8 cellular contexts compared by ENCODE assay signal in genomic region chr17:77235370-77236080, GRCh38.
DNase-seq lines count a peak whose midpoint lies in the region; ATAC-seq and TF ChIP-seq lines count a peak whose summit lies in the region.

No MANE protein-coding gene starts in this region.

- H3K9me3 ChIP-seq in osteoblast (ENCODE audit: low read depth, low read length) = no peaks in the 10 kb centered on the region

- no peak for TF ChIP-seq CTCF in osteoblast (IDR thresholded peaks at IDR 0.05; ENCODE audit: extremely low read depth, low read depth, low read length)

- no peaks in the 10 kb centered on the region for H3K79me2 ChIP-seq in osteoblast (ENCODE audit: insufficient read depth, low read length)

- peak; percentile 90 for DNase-seq in GM04504 (ENCODE audit: low read depth)
- DNase-seq in epithelial cell of prostate (ENCODE audit: low read depth, low spot score) = no peak
- DNase-seq in osteoblast (ENCODE audit: insufficient read length, low spot score, missing footprints) = peak; percentile 95

- peak overlapping the region; percentile 85 for H3K4me2 ChIP-seq in osteoblast (ENCODE audit: insufficient read depth, low read length)

- peak overlapping the region; percentile 26 for H3K27ac ChIP-seq in epithelial cell of prostate
- H3K27ac ChIP-seq in osteoblast (ENCODE audit: low read depth, low read length) = peak overlapping the region; percentile 74

- no peaks in the 10 kb centered on the region for H3K36me3 ChIP-seq in osteoblast (ENCODE audit: insufficient read depth, low read length)

- ATAC-seq in SK-N-SH treated with all-trans-retinoic acid at 6 μM for 48 hours (peak; percentile 91), HG03354 (IDR thresholded peaks at IDR 0.05; ENCODE audit: poor library complexity, severe bottlenecking, unreplicated experiment) (no peak), GM19455 (IDR thresholded peaks at IDR 0.05; ENCODE audit: unreplicated experiment) (no peak), GM18498 (IDR thresholded peaks at IDR 0.05; ENCODE audit: unreplicated experiment) (no peak), HG03139 (IDR thresholded peaks at IDR 0.05; ENCODE audit: unreplicated experiment) (no peak)

- no peaks in the 10 kb centered on the region for H3K4me1 ChIP-seq in osteoblast (ENCODE audit: insufficient read depth, low read length)

- H3K27me3 ChIP-seq in osteoblast (ENCODE audit: insufficient read depth, low read length) = no peaks in the 10 kb centered on the region

- H4K20me1 ChIP-seq in osteoblast (ENCODE audit: insufficient read depth, low read length) = no peaks in the 10 kb centered on the region

- peak overlapping the region; percentile 85 for H2AFZ ChIP-seq in osteoblast (ENCODE audit: low read length)

- H3K4me3 ChIP-seq in osteoblast (ENCODE audit: insufficient read depth, low read length) = peak overlapping the region; percentile 67

TF ChIP-seq in SK-N-SH treated with all-trans-retinoic acid at 6 μM for 48 hours, 23 proteins besides CTCF, POLR2A, EP300 and RAD21:
- TF ChIP-seq PATZ1 (CRISPR knock-in tag; IDR thresholded peaks at IDR 0.05; ENCODE audit: borderline replicate concordance) (no peak), TOX (CRISPR knock-in tag; IDR thresholded peaks at IDR 0.05; ENCODE audit: borderline replicate concordance) (no peak), ZC3H10 (CRISPR knock-in tag; IDR thresholded peaks at IDR 0.05) (no peak), OSR1 (CRISPR knock-in tag; IDR thresholded peaks at IDR 0.05) (no peak), RARB (CRISPR knock-in tag; IDR thresholded peaks at IDR 0.05) (no peak), ZNF565 (CRISPR knock-in tag; conservative IDR thresholded peaks at IDR 0.05; ENCODE audit: low read depth) (no peak), CREB5 (CRISPR knock-in tag; IDR thresholded peaks at IDR 0.05; ENCODE audit: low read depth) (no peak), SNAI2 (CRISPR knock-in tag; IDR thresholded peaks at IDR 0.05) (no peak), ZFP3 (CRISPR knock-in tag; IDR thresholded peaks at IDR 0.05) (no peak), ZNF8 (CRISPR knock-in tag; IDR thresholded peaks at IDR 0.05) (no peak), BACH2 (CRISPR knock-in tag; IDR thresholded peaks at IDR 0.05; ENCODE audit: borderline replicate concordance) (no peak), ESRRG (CRISPR knock-in tag; IDR thresholded peaks at IDR 0.05) (no peak), PPARA (CRISPR knock-in tag; IDR thresholded peaks at IDR 0.05; ENCODE audit: borderline replicate concordance) (no peak), GLIS3 (CRISPR knock-in tag; IDR thresholded peaks at IDR 0.05) (no peak), CSRNP3 (CRISPR knock-in tag; IDR thresholded peaks at IDR 0.05) (no peak), POU6F1 (CRISPR knock-in tag; IDR thresholded peaks at IDR 0.05; ENCODE audit: borderline replicate concordance, low read depth) (no peak), ISL1 (CRISPR knock-in tag; IDR thresholded peaks at IDR 0.05) (no peak), TSHZ2 (CRISPR knock-in tag; IDR thresholded peaks at IDR 0.05) (no peak)
